ENCODE assay signal across 8 cellular contexts in the genomic region with DNA sequence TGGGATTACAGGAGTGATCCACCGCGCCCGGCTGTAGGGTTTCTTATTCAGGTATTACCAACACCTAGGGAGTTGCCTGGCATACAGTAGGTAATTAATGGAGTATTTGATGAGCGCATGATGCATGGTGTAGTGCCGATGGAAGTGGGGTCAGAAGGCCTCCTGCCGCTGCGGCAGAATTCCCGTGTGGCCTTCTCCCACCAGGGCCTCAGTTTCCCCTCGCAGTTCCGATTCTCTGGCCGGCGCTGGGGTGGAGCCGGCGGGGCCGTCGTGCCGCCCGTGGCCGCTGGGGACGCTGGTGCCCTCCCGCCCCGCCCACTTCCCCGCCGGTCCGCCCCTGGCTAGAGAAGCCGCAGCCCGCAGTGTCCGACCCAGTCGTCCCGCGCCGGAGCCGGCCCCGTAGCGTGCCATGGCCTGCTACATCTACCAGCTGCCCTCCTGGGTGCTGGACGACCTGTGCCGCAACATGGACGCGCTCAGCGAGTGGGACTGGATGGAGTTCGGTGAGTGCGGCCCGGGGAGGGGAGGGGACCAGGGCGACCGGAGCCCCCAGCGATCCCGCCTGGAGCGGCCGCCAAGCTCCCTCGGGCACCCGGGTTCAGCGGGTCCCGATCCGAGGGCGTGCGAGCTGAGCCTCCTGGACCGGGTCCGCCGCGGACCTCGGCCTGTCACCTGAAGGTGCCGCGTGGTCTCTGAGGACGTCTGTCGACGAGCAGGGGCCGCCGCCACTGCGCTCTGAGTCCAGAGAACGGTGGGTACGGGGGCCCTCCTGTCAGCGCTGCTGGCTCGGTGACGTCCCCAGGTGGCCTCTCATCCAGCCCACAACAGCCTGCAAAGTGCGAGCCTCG.
DNase-seq lines count a peak whose midpoint lies in the region; ATAC-seq and TF ChIP-seq lines count a peak whose summit lies in the region.

A gene with protein sequence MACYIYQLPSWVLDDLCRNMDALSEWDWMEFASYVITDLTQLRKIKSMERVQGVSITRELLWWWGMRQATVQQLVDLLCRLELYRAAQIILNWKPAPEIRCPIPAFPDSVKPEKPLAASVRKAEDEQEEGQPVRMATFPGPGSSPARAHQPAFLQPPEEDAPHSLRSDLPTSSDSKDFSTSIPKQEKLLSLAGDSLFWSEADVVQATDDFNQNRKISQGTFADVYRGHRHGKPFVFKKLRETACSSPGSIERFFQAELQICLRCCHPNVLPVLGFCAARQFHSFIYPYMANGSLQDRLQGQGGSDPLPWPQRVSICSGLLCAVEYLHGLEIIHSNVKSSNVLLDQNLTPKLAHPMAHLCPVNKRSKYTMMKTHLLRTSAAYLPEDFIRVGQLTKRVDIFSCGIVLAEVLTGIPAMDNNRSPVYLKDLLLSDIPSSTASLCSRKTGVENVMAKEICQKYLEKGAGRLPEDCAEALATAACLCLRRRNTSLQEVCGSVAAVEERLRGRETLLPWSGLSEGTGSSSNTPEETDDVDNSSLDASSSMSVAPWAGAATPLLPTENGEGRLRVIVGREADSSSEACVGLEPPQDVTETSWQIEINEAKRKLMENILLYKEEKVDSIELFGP (plus strand): TSS at position 374 of the 848 bp plus-strand sequence. CDS start 36 bp downstream, at position 410.

- peak; percentile 85 for ATAC-seq in HG03460 (IDR thresholded peaks at IDR 0.05; ENCODE audit: unreplicated experiment)

- DNase-seq in C1 segment of cervical spinal cord (lab: John Stamatoyannopoulos, UW), result peak in 12 of 14 donors; percentile 21 to 77 (median 52)
- peak; percentile 55 for DNase-seq in GM19240 (ENCODE audit: insufficient read length, low spot score)
- DNase-seq in T-helper 2 cell, result peak; percentile 37 to 45 (median 45)
- peak; percentile 52 for DNase-seq in astrocyte of the spinal cord (ENCODE audit: low read depth, low spot score)
- peak in 46 of 51 donors; percentile 13 to 85 (median 54) for DNase-seq in hypothalamus (lab: John Stamatoyannopoulos, UW)
- no peak for DNase-seq in retinal pigment epithelial cell (ENCODE audit: low read depth)
- DNase-seq in middle frontal gyrus (ENCODE audit: extremely low spot score, low spot score), result no peak

- H3K4me3 ChIP-seq in astrocyte of the spinal cord (ENCODE audit: low read depth, low read length), result peak within 1 kb of the TSS; percentile 84
- H3K4me3 ChIP-seq in retinal pigment epithelial cell (ENCODE audit: low read length), result peak within 1 kb of the TSS; percentile 79

- in situ Hi-C loops in astrocyte of the spinal cord (cut with HindIII; ENCODE audit: low sequenced_read_pairs), result no loop called here

- TF ChIP-seq CTCF in astrocyte of the spinal cord (IDR thresholded peaks at IDR 0.05; ENCODE audit: low read depth, low read length) (peak; percentile 66), retinal pigment epithelial cell (conservative IDR thresholded peaks at IDR 0.05; ENCODE audit: low read depth, low read length) (peak; percentile 56)

Comparison
In these comparisons a context has a peak if more than half of its experiments do, and no peak if none do; other contexts are left out.
1. DNase-seq: peak in C1 segment of cervical spinal cord (12 of 14), GM19240 (single experiment), T-helper 2 cell (5 of 5), astrocyte of the spinal cord (single experiment) and hypothalamus (46 of 51); none in retinal pigment epithelial cell (single experiment) and middle frontal gyrus (single experiment).